In the genomic region with DNA sequence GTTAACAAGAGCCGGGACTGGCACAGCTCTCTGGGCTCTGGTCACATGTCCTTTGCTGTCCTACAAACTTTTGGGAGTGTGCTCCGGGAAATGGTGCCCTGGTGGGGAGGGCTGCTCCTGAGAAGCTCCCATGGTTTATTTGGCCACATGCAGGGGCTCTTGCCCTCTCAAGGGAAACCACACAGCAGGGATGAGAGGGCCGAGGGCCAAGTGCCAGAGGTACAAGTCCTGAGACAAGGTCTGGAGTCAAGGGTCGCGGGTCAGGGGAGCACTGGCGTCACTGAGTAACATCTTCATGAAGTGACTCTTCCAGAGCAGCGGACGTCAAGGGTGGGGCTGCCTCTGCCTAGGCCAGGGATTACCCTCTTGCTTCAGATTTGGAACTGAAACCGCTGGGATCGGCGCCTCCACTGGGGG, we compare ENCODE assay signal across 23 cellular contexts.
DNase-seq lines count a peak whose midpoint lies in the region; ATAC-seq, FAIRE-seq and TF ChIP-seq lines count a peak whose summit lies in the region.
"Had no signal": no experiment of that assay in that cellular context is flagged by ENCODE, and none has a peak within 500 bp of the region (broad histone marks: within the 10 kb centered on the region; RNA-seq: fewer than 3 reads in every experiment).

No MANE protein-coding gene starts in this region.

- H2AFZ ChIP-seq in OCI-LY1 (ENCODE audit: low read length) (no peak overlapping the region), neuronal stem cell (ENCODE audit: low read length) (no peak overlapping the region)

- H3K27ac ChIP-seq in right atrium auricular region (no peak overlapping the region), right cardiac atrium (ENCODE audit: low read length) (no peak overlapping the region), OCI-LY1 (ENCODE audit: low read depth, low read length, poor library complexity, severe bottlenecking) (peak overlapping the region; percentile 100), neuronal stem cell (replicated peaks; ENCODE audit: low read length) (no peak overlapping the region)
- H3K27ac ChIP-seq: 22Rv1, A549, C4-2B had no signal

- H3K4me3 ChIP-seq in right atrium auricular region (no peak overlapping the region), right cardiac atrium (ENCODE audit: low read length) (no peak overlapping the region), OCI-LY1 (ENCODE audit: low read depth, low read length, poor library complexity, severe bottlenecking) (no peak overlapping the region), neuronal stem cell (ENCODE audit: low read length in 2 of 2) (no peak overlapping the region)
- H3K4me3 ChIP-seq: A549 had no signal

- DNase-seq in right atrium auricular region (ENCODE audit: low spot score) (peak; percentile 54), right cardiac atrium (no peak), neuronal stem cell (ENCODE audit: low spot score) (no peak), posterior vena cava (ENCODE audit: low spot score) (peak; percentile 76), urothelium cell line (ENCODE audit: low spot score) (no peak), OCI-M2 (lab: John Stamatoyannopoulos, UW; ENCODE audit: unreplicated experiment) (no peak), natural killer cell (no peak)
- DNase-seq: AML-193; Caco-2; Calu3; CD4-positive, alpha-beta T cell; DMS79 treated with DMSO at 0.1 percent for 48 hours; GF-D8 had no signal

- TF ChIP-seq CTCF in right atrium auricular region (IDR thresholded peaks at IDR 0.05) (no peak), OCI-LY1 (IDR thresholded peaks at IDR 0.05; ENCODE audit: low read length) (no peak), natural killer cell (IDR thresholded peaks at IDR 0.05) (no peak)

- peaks cover 0 to 27% of the 10 kb centered on the region in 2 donors for H3K4me1 Mint-ChIP-seq in natural killer cell

- H3K27me3 ChIP-seq in right atrium auricular region, result no peaks in the 10 kb centered on the region
- no peaks in the 10 kb centered on the region for H3K27me3 ChIP-seq in right cardiac atrium (ENCODE audit: control insufficient read depth, insufficient read depth)
- H3K27me3 ChIP-seq in OCI-LY1 (ENCODE audit: insufficient read depth, low read length), result no peaks in the 10 kb centered on the region
- peaks cover 0 to 2% (median 0%) of the 10 kb centered on the region in 3 experiments for H3K27me3 ChIP-seq in neuronal stem cell (ENCODE audit: control insufficient read depth in 3 of 3, insufficient read depth in 3 of 3, low read depth in 1 of 3, low read length in 3 of 3)

- no peaks in the 10 kb centered on the region for H3K79me1 ChIP-seq in neuronal stem cell (ENCODE audit: low read depth, low read length)

- no peaks in the 10 kb centered on the region for H3K4me1 ChIP-seq in right atrium auricular region
- no peaks in the 10 kb centered on the region for H3K4me1 ChIP-seq in right cardiac atrium (ENCODE audit: control insufficient read depth, insufficient read depth, low read length)
- peaks cover 62% of the 10 kb centered on the region for H3K4me1 ChIP-seq in OCI-LY1 (ENCODE audit: insufficient read depth, low read length, severe bottlenecking)
- peaks cover 0 to 19% of the 10 kb centered on the region in 2 donors for H3K4me1 ChIP-seq in neuronal stem cell (ENCODE audit: control insufficient read depth in 2 of 2, insufficient read depth in 1 of 2, low read depth in 1 of 2, low read length in 2 of 2)
- H3K4me1 ChIP-seq: A549, Caco-2 had no signal

- H3K9me3 Mint-ChIP-seq in natural killer cell, result no peaks in the 10 kb centered on the region
- H3K9me3 Mint-ChIP-seq: CD4-positive, alpha-beta T cell; CD8-positive, alpha-beta T cell had no signal

- no peak overlapping the region for H2AK5ac ChIP-seq in neuronal stem cell (ENCODE audit: low read depth, low read length)

- H3K36me3 ChIP-seq in right atrium auricular region (no peaks in the 10 kb centered on the region), OCI-LY1 (ENCODE audit: insufficient read depth, low read length) (no peaks in the 10 kb centered on the region; the same call in 1 of the 2 replicates), neuronal stem cell (replicated peaks in 1 of 2; ENCODE audit: control insufficient read depth in 2 of 2, insufficient read depth in 2 of 2, low read length in 2 of 2) (no peaks in the 10 kb centered on the region)

- H3K9me3 ChIP-seq in right atrium auricular region, result peaks cover 0 to 9% of the 10 kb centered on the region in 2 donors
- peaks cover 2% of the 10 kb centered on the region for H3K9me3 ChIP-seq in right cardiac atrium (ENCODE audit: control insufficient read depth, low read length)
- H3K9me3 ChIP-seq in OCI-LY1 (ENCODE audit: low read length), result no peaks in the 10 kb centered on the region
- peaks cover 0 to 12% of the 10 kb centered on the region in 2 donors for H3K9me3 ChIP-seq in neuronal stem cell (replicated peaks in 1 of 2; ENCODE audit: control insufficient read depth in 2 of 2, insufficient read depth in 1 of 2, low read depth in 1 of 2, low read length in 2 of 2)
- H3K9me3 ChIP-seq: A549, Caco-2 had no signal

- H3K27me3 Mint-ChIP-seq in natural killer cell (ENCODE audit: low read depth in 2 of 2), result peaks cover 2 to 12% of the 10 kb centered on the region in 2 donors
- H3K27me3 Mint-ChIP-seq: CD4-positive, alpha-beta T cell had no signal

- no peaks in the 10 kb centered on the region for H3K9me2 ChIP-seq in OCI-LY1 (ENCODE audit: low read depth, low read length)

- no peak overlapping the region for H3K14ac ChIP-seq in neuronal stem cell (ENCODE audit: low read length)

- intact Hi-C loops in right cardiac atrium (cut with DNase I), result no loop called here
- intact Hi-C loops in posterior vena cava (cut with DNase I), result no loop called here
- intact Hi-C loops in natural killer cell (cut with micrococcal nuclease), result no loop called here

- H3K4ac ChIP-seq in neuronal stem cell (ENCODE audit: low read length), result no peak overlapping the region

- H2BK120ac ChIP-seq in neuronal stem cell (ENCODE audit: low read depth, low read length), result no peak overlapping the region

- H3F3A ChIP-seq in OCI-LY1 (ENCODE audit: insufficient read depth, low read length), result no peaks in the 10 kb centered on the region

- H3K9ac ChIP-seq in OCI-LY1 (ENCODE audit: low read length) (no peak overlapping the region), neuronal stem cell (ENCODE audit: low read depth, low read length, poor library complexity) (no peak overlapping the region)

- ATAC-seq in right cardiac atrium, result no peak
- ATAC-seq in natural killer cell, result no peak
- ATAC-seq: A549; CD8-positive, alpha-beta T cell had no signal

- H3K4me3 Mint-ChIP-seq in natural killer cell, result no peak overlapping the region
- H3K4me3 Mint-ChIP-seq: B cell; CD4-positive, alpha-beta T cell; CD8-positive, alpha-beta T cell had no signal

- H4K8ac ChIP-seq in neuronal stem cell (ENCODE audit: low read depth, low read length), result no peak overlapping the region

- 80% methylated on average over 11 of the region's 11 CpGs for WGBS in right cardiac atrium
- WGBS in neuronal stem cell (ENCODE audit: extremely low coverage in 2 of 2, insufficient read length in 2 of 2, insufficient replicate concordance in 1 of 2), 2 donors, result no CpG with 5 or more reads among the region's 11 CpGs

- no peaks in the 10 kb centered on the region for H4K20me1 ChIP-seq in OCI-LY1 (ENCODE audit: insufficient read depth, low read length)

- H2BK12ac ChIP-seq in neuronal stem cell (ENCODE audit: low read length), result no peak overlapping the region

- H3K36me3 Mint-ChIP-seq in natural killer cell, result no peaks in the 10 kb centered on the region
- H3K36me3 Mint-ChIP-seq: CD8-positive, alpha-beta T cell had no signal

- peak overlapping the region; percentile 2 for H2BK5ac ChIP-seq in neuronal stem cell (ENCODE audit: low read length)

- peak overlapping the region; percentile 45 for H3K18ac ChIP-seq in neuronal stem cell (ENCODE audit: low read length)

- no peak for FAIRE-seq in urothelium cell line (lab: Jason Lieb, UNC)
- FAIRE-seq: A549, D721Med, G401.6, GM12891, GM19239 had no signal

- no peak overlapping the region for H3K23ac ChIP-seq in neuronal stem cell (ENCODE audit: low read depth, low read length, poor library complexity)

- H3K27ac Mint-ChIP-seq in natural killer cell, result no peak overlapping the region
- H3K27ac Mint-ChIP-seq: B cell; CD4-positive, alpha-beta T cell; CD8-positive, alpha-beta T cell had no signal

- H3K79me2 ChIP-seq in OCI-LY1 (ENCODE audit: insufficient read depth, low read length), result no peaks in the 10 kb centered on the region

- H2BK15ac ChIP-seq in neuronal stem cell (ENCODE audit: low read length), result no peak overlapping the region

- H3K4me2 ChIP-seq in OCI-LY1 (ENCODE audit: low read length), result no peak overlapping the region
- no peak overlapping the region for H3K4me2 ChIP-seq in neuronal stem cell (ENCODE audit: insufficient read depth, low read length, poor library complexity, severe bottlenecking)
- H3K4me2 ChIP-seq: A549 had no signal

- no peak overlapping the region for H4K91ac ChIP-seq in neuronal stem cell (ENCODE audit: low read depth, low read length, poor library complexity)

Comparison
In these comparisons a context has a peak if more than half of its experiments do, and no peak if none do; other contexts are left out.
1. DNase-seq: peak in right atrium auricular region (single experiment) and posterior vena cava (single experiment); none in right cardiac atrium (0 of 3), neuronal stem cell (single experiment), urothelium cell line (single experiment), OCI-M2 (single experiment) and natural killer cell (single experiment).